In the genomic region with DNA sequence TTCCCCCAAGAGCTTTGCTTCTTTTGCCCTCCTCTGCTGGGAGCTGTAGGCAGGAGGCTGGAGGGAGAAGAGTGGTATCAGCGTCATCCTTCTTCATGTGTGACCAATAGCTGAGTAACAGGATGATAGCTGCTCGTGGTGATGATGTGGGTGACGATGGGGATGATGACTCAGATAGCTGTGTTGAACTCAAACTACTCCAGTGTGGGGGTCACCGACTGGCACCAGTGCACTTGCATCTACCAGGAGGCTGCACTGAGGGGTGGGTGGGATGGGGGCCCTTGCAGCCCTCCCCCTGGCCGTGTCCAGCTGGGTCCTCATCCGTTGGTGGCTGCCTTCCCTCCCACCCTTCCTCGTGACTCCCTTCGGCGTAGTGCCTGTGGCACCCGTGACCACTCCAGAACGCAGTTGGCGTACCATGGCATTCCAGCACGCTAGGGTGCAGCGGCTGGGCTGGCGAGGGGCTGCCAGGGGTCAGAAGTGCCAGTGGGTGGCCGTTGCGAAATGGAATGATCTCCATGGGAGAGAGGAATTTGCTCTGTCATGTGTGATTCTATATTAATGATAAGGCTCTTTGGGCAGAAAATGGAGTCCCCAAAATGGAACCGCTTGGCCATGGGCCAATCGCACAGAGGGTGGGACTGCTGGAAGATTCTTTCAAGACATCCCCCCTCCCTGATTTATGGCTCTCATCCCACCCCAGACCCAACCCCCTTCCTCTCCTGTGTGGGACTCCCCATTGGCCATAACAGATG, we compare ENCODE assay signal across 1 cellular context.
TF ChIP-seq lines count a peak whose summit lies in the region.

No MANE protein-coding gene starts in this region.

TF ChIP-seq in K562, 482 proteins besides CTCF, POLR2A, EP300 and RAD21 (continued from another document):
- TF ChIP-seq, protein P1, sequence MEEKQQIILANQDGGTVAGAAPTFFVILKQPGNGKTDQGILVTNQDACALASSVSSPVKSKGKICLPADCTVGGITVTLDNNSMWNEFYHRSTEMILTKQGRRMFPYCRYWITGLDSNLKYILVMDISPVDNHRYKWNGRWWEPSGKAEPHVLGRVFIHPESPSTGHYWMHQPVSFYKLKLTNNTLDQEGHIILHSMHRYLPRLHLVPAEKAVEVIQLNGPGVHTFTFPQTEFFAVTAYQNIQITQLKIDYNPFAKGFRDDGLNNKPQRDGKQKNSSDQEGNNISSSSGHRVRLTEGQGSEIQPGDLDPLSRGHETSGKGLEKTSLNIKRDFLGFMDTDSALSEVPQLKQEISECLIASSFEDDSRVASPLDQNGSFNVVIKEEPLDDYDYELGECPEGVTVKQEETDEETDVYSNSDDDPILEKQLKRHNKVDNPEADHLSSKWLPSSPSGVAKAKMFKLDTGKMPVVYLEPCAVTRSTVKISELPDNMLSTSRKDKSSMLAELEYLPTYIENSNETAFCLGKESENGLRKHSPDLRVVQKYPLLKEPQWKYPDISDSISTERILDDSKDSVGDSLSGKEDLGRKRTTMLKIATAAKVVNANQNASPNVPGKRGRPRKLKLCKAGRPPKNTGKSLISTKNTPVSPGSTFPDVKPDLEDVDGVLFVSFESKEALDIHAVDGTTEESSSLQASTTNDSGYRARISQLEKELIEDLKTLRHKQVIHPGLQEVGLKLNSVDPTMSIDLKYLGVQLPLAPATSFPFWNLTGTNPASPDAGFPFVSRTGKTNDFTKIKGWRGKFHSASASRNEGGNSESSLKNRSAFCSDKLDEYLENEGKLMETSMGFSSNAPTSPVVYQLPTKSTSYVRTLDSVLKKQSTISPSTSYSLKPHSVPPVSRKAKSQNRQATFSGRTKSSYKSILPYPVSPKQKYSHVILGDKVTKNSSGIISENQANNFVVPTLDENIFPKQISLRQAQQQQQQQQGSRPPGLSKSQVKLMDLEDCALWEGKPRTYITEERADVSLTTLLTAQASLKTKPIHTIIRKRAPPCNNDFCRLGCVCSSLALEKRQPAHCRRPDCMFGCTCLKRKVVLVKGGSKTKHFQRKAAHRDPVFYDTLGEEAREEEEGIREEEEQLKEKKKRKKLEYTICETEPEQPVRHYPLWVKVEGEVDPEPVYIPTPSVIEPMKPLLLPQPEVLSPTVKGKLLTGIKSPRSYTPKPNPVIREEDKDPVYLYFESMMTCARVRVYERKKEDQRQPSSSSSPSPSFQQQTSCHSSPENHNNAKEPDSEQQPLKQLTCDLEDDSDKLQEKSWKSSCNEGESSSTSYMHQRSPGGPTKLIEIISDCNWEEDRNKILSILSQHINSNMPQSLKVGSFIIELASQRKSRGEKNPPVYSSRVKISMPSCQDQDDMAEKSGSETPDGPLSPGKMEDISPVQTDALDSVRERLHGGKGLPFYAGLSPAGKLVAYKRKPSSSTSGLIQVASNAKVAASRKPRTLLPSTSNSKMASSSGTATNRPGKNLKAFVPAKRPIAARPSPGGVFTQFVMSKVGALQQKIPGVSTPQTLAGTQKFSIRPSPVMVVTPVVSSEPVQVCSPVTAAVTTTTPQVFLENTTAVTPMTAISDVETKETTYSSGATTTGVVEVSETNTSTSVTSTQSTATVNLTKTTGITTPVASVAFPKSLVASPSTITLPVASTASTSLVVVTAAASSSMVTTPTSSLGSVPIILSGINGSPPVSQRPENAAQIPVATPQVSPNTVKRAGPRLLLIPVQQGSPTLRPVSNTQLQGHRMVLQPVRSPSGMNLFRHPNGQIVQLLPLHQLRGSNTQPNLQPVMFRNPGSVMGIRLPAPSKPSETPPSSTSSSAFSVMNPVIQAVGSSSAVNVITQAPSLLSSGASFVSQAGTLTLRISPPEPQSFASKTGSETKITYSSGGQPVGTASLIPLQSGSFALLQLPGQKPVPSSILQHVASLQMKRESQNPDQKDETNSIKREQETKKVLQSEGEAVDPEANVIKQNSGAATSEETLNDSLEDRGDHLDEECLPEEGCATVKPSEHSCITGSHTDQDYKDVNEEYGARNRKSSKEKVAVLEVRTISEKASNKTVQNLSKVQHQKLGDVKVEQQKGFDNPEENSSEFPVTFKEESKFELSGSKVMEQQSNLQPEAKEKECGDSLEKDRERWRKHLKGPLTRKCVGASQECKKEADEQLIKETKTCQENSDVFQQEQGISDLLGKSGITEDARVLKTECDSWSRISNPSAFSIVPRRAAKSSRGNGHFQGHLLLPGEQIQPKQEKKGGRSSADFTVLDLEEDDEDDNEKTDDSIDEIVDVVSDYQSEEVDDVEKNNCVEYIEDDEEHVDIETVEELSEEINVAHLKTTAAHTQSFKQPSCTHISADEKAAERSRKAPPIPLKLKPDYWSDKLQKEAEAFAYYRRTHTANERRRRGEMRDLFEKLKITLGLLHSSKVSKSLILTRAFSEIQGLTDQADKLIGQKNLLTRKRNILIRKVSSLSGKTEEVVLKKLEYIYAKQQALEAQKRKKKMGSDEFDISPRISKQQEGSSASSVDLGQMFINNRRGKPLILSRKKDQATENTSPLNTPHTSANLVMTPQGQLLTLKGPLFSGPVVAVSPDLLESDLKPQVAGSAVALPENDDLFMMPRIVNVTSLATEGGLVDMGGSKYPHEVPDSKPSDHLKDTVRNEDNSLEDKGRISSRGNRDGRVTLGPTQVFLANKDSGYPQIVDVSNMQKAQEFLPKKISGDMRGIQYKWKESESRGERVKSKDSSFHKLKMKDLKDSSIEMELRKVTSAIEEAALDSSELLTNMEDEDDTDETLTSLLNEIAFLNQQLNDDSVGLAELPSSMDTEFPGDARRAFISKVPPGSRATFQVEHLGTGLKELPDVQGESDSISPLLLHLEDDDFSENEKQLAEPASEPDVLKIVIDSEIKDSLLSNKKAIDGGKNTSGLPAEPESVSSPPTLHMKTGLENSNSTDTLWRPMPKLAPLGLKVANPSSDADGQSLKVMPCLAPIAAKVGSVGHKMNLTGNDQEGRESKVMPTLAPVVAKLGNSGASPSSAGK (IDR thresholded peaks at IDR 0.05): no peak
TF ChIP-seq in K562: peak in this region for 13.
